Comparison of ENCODE assay signal across 8 cellular contexts in genomic region chr19:7829561-7830271, GRCh38. TPM values are rescaled to one million over a fixed set of nuclear protein-coding genes. Genes with fewer than 3 reads are reported as not detected.
DNase-seq lines count a peak whose midpoint lies in the region; ATAC-seq, FAIRE-seq and TF ChIP-seq lines count a peak whose summit lies in the region.

Gene EVI5L, plus strand, starts transcription at chr19:7830218. Its CDS starts 16,325 bp downstream, at chr19:7846543.

- H3K9me3 ChIP-seq in adipocyte (ENCODE audit: control insufficient read depth, low read length), result no peaks in the 10 kb centered on the region
- no peaks in the 10 kb centered on the region for H3K9me3 ChIP-seq in cardiac muscle cell (ENCODE audit: low read depth)
- no peaks in the 10 kb centered on the region for H3K9me3 ChIP-seq in pancreas
- no peaks in the 10 kb centered on the region for H3K9me3 ChIP-seq in tibial artery

- DNase-seq in NCI-H1417 (lab: John Stamatoyannopoulos, UW) (peak; percentile 96 to 100 (median 100)), SW 1271 (lab: John Stamatoyannopoulos, UW) (peak; percentile 100), adipocyte (ENCODE audit: low read depth) (peak; percentile 99), cardiac muscle cell (ENCODE audit: low read depth in 1 of 2, low spot score in 1 of 2) (peak; percentile 100), pancreas (peak; percentile 98 to 100 (median 99)), tibial artery (peak; percentile 99 to 100)

- peak; percentile 98 for FAIRE-seq in pancreas (lab: Jason Lieb, UNC)

- WGBS in pancreas, 2 donors, result 0 to 1% methylated on average over 45 of the region's 45 CpGs

- peak; percentile 18 for TF ChIP-seq POLR2A in GM10847 (IDR thresholded peaks at IDR 0.05; ENCODE audit: extremely low read depth, insufficient read length)

- no peak within 1 kb of the TSS for H3K27ac ChIP-seq in cardiac muscle cell
- H3K27ac ChIP-seq in pancreas, result no peak within 1 kb of the TSS
- H3K27ac ChIP-seq in tibial artery, result peak within 1 kb of the TSS; percentile 53 to 63

- peak within 1 kb of the TSS; percentile 74 for H3K9ac ChIP-seq in adipocyte (ENCODE audit: low read length)

- intact Hi-C loops in pancreas (cut with DNase I) (no loop called here), tibial artery (cut with DNase I; ENCODE audit: low total_unique reads) (no loop called here)

- peak within 1 kb of the TSS; percentile 79 for H3K4me3 ChIP-seq in adipocyte (ENCODE audit: low read length)
- H3K4me3 ChIP-seq in cardiac muscle cell, result peak within 1 kb of the TSS; percentile 95
- H3K4me3 ChIP-seq in pancreas, result peak within 1 kb of the TSS; percentile 42 to 73 (median 58)
- peak within 1 kb of the TSS; percentile 82 to 95 for H3K4me3 ChIP-seq in tibial artery

- no peaks in the 10 kb centered on the region for H3K27me3 ChIP-seq in adipocyte (replicated peaks; ENCODE audit: control insufficient read depth, insufficient read depth, low read length)
- H3K27me3 ChIP-seq in cardiac muscle cell, result peaks cover 13% of the 10 kb centered on the region
- no peaks in the 10 kb centered on the region for H3K27me3 ChIP-seq in pancreas
- H3K27me3 ChIP-seq in tibial artery, result peaks cover 2 to 4% of the 10 kb centered on the region in 2 donors

- ATAC-seq in HG02763 (IDR thresholded peaks at IDR 0.05; ENCODE audit: unreplicated experiment), result peak; percentile 86
- peak; percentile 90 to 95 (median 92) for ATAC-seq in pancreas

- H3K36me3 ChIP-seq in adipocyte (ENCODE audit: control insufficient read depth, insufficient read depth, low read length, severe bottlenecking), result no peaks in the 10 kb centered on the region
- H3K36me3 ChIP-seq in cardiac muscle cell, result no peaks in the 10 kb centered on the region
- H3K36me3 ChIP-seq in pancreas, result no peaks in the 10 kb centered on the region
- H3K36me3 ChIP-seq in tibial artery, result no peaks in the 10 kb centered on the region

- H3K4me1 ChIP-seq in adipocyte (ENCODE audit: control insufficient read depth, insufficient read depth, low read length) (peaks cover 34% of the 10 kb centered on the region), cardiac muscle cell (ENCODE audit: low read depth) (peaks cover 2% of the 10 kb centered on the region), pancreas (peaks cover 0 to 3% (median 0%) of the 10 kb centered on the region in 3 donors), tibial artery (peaks cover 0 to 33% (median 17%) of the 10 kb centered on the region in 4 donors)

- TF ChIP-seq CTCF in cardiac muscle cell (IDR thresholded peaks at IDR 0.05; ENCODE audit: low read depth, low read length), result no peak
- no peak for TF ChIP-seq CTCF in pancreas (IDR thresholded peaks at IDR 0.05)
- no peak for TF ChIP-seq CTCF in tibial artery (IDR thresholded peaks at IDR 0.05)

RNA-seq across cellular contexts. Expression of gene EVI5L, which starts in this region (rescaled TPM):
- total RNA-seq in cardiac muscle cell (41.9 and 48.6 TPM in 2 replicates), pancreas (1 to 10 TPM; 3.0 to 5.2 (median 4.6) TPM)
- polyA plus RNA-seq in cardiac muscle cell (28.7 and 29.1 TPM in 2 replicates), pancreas (1 to 10 TPM; 7.6 to 9.1 TPM)

Comparison
In these comparisons a context has a peak if more than half of its experiments do, and no peak if none do; other contexts are left out.
1. H3K27ac ChIP-seq: peak in tibial artery (2 of 2); none in cardiac muscle cell (single experiment) and pancreas (0 of 4).
2. Peak in every context shown above with its lines, with median percentiles within 50 percentile points of each other: DNase-seq and H3K4me3 ChIP-seq.